In the genomic region with DNA sequence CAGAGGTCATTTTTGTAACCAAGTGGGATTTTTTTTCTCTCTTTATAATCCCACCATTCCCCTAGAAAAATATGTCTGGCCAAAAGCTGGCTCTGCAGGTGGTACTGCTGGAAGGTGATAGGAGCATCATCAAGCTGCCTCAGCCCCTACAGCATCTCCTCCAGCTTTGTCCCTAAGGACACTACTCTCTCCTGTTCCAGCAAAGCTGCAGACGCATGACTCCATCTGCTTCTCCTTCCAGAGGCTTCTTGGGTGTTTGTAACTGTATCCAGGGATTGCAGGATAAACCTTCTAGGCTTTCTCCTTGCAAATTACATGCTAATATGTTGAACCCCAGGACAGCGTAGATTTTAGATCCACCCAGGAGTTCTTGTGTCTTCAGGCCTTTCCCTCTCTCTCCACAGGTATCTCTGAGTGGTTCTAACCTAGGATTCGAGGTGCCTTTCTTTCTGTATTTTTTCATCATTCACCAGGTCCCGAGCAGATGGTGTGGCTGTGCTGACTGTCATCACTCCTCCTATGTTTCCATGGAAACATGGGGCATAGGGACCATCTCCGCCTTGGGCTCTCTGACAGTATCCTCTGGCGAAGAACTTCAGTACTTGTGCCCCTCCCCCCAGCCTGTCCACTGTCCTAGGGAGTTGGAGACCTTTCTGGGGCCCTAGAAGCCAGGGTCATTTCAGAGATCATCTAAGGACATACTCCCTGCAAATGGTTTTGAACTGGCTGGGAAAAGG, we compare ENCODE assay signal across 23 cellular contexts. TPM values are rescaled to one million over a fixed set of nuclear protein-coding genes. Genes with fewer than 3 reads are reported as not detected.
A peak's percentile ranks its signal among the peaks of the same experiment; 100 is the strongest.
DNase-seq lines count a peak whose midpoint lies in the region; ATAC-seq lines count a peak whose summit lies in the region.
"Had no signal": no experiment of that assay in that cellular context is flagged by ENCODE, and none has a peak within 500 bp of the region (broad histone marks: within the 10 kb centered on the region; RNA-seq: fewer than 3 reads in every experiment).

No MANE protein-coding gene starts in this region.

- H3K27ac Mint-ChIP-seq in activated CD4-positive, alpha-beta T cell treated with anti-CD3 and anti-CD28 coated beads, Interleukin-2, amount 10 ng/mL, durations not matched to agents 24 days and 14 days: no peak overlapping the region
- H3K27ac Mint-ChIP-seq: activated naive CD8-positive, alpha-beta T cell treated with anti-CD3 and anti-CD28 coated beads, Interleukin-2, amount 10 ng/mL, durations not matched to agents 7 days and 5 days; activated T-helper 17 cell treated with anti-CD3 and anti-CD28 coated beads, Interleukin-2, amount 50 U/mL, for 72 hours; CD4-positive, alpha-beta T cell; dendritic cell treated with granulocyte-macrophage colony-stimulating factor and Interleukin-4, amounts not matched to agents 40 ng/mL and 50 ng/mL, for 4 days had no signal

- no peaks in the 10 kb centered on the region for H3K9me3 ChIP-seq in muscle layer of colon (ENCODE audit: low read length)
- H3K9me3 ChIP-seq: right atrium auricular region, uterus had no signal

- intact Hi-C loops in activated CD4-positive, alpha-beta T cell treated with anti-CD3 and anti-CD28 coated beads, Interleukin-2, amount 10 ng/mL, durations not matched to agents 24 days and 14 days (cut with micrococcal nuclease): loop anchor here (5.0 kb wide), 1 partner anchor 34 kb away; a partner anchor contains a TSS

- no peaks in the 10 kb centered on the region for H3K36me3 ChIP-seq in muscle layer of colon (ENCODE audit: insufficient read depth, low read length)
- H3K36me3 ChIP-seq: right atrium auricular region, uterus had no signal

- no peak overlapping the region for H3K9ac ChIP-seq in muscle layer of colon (ENCODE audit: low read length)

- H3K27me3 ChIP-seq in muscle layer of colon (ENCODE audit: control insufficient read depth in 1 of 2, insufficient read depth in 2 of 2, low read length in 2 of 2): no peaks in the 10 kb centered on the region
- H3K27me3 ChIP-seq: right atrium auricular region, uterus had no signal

- H3K4me1 ChIP-seq in muscle layer of colon (ENCODE audit: insufficient read depth, low read length): peaks cover 31% of the 10 kb centered on the region

- H3K27ac ChIP-seq in angular gyrus (ENCODE audit: low read depth, low read length): peak overlapping the region; percentile 68
- H3K27ac ChIP-seq in muscle layer of colon (ENCODE audit: low read depth, low read length): peak overlapping the region; percentile 83
- H3K27ac ChIP-seq: hepatocyte, right atrium auricular region had no signal

- H3K4me3 Mint-ChIP-seq in activated CD4-positive, alpha-beta T cell treated with anti-CD3 and anti-CD28 coated beads, Interleukin-2, amount 10 ng/mL, durations not matched to agents 24 days and 14 days: no peak overlapping the region
- H3K4me3 Mint-ChIP-seq: activated naive CD8-positive, alpha-beta T cell treated with anti-CD3 and anti-CD28 coated beads, Interleukin-2, amount 10 ng/mL, durations not matched to agents 7 days and 5 days; activated T-helper 17 cell treated with anti-CD3 and anti-CD28 coated beads, Interleukin-2, amount 50 U/mL, for 72 hours; dendritic cell treated with granulocyte-macrophage colony-stimulating factor and Interleukin-4, amounts not matched to agents 40 ng/mL and 50 ng/mL, for 4 days had no signal

- peak; percentile 37 for DNase-seq in activated CD4-positive, alpha-beta T cell treated with anti-CD3 and anti-CD28 coated beads, Interleukin-2, amount 10 ng/mL, durations not matched to agents 24 days and 14 days
- DNase-seq in activated CD4-positive, alpha-beta T cell treated with anti-CD3 and anti-CD28 coated beads for 4 hours: no peak
- no peak for DNase-seq in cortex of kidney (lab: John Stamatoyannopoulos, UW)
- DNase-seq in DMS153 treated with DMSO at 0.1 percent for 48 hours (lab: John Stamatoyannopoulos, UW; ENCODE audit: unreplicated experiment): no peak
- DNase-seq: activated CD4-positive, alpha-beta T cell treated with anti-CD3 and anti-CD28 coated beads for 48 hours; activated naive CD8-positive, alpha-beta T cell treated with anti-CD3 and anti-CD28 coated beads, Interleukin-2, amount 10 ng/mL, durations not matched to agents 7 days and 5 days; CD4-positive, alpha-beta T cell; DMS79 treated with DMSO at 0.1 percent for 48 hours; NCI-H1105; NCI-H82; nucleus accumbens; OCI-M1; Right ventricle myocardium superior; stimulated activated CD4-positive, alpha-beta T cell treated with anti-CD3 and anti-CD28 coated beads, Interleukin-12 subunit alpha, Interleukin-12 subunit beta, amount 100 ng/mL, for 4 hours; uterus had no signal

- H3K27me3 Mint-ChIP-seq in activated CD4-positive, alpha-beta T cell treated with anti-CD3 and anti-CD28 coated beads, Interleukin-2, amount 10 ng/mL, durations not matched to agents 24 days and 14 days: peaks cover 24% of the 10 kb centered on the region

- H3K9me3 Mint-ChIP-seq in activated CD4-positive, alpha-beta T cell treated with anti-CD3 and anti-CD28 coated beads, Interleukin-2, amount 10 ng/mL, durations not matched to agents 24 days and 14 days: no peaks in the 10 kb centered on the region
- H3K9me3 Mint-ChIP-seq: activated naive CD8-positive, alpha-beta T cell treated with anti-CD3 and anti-CD28 coated beads, Interleukin-2, amount 10 ng/mL, durations not matched to agents 7 days and 5 days; activated T-helper 17 cell treated with anti-CD3 and anti-CD28 coated beads, Interleukin-2, amount 50 U/mL, for 72 hours; CD4-positive, alpha-beta T cell; dendritic cell treated with granulocyte-macrophage colony-stimulating factor and Interleukin-4, amounts not matched to agents 40 ng/mL and 50 ng/mL, for 4 days had no signal

- H3K4me3 ChIP-seq in muscle layer of colon (ENCODE audit: low read depth in 1 of 2, low read length in 2 of 2): no peak overlapping the region
- H3K4me3 ChIP-seq: hepatocyte, right atrium auricular region, uterus had no signal

- ATAC-seq in GM21717 (IDR thresholded peaks at IDR 0.05; ENCODE audit: unreplicated experiment) (no peak), GM21619 (IDR thresholded peaks at IDR 0.05; ENCODE audit: unreplicated experiment) (no peak)
- ATAC-seq: activated T-helper 17 cell treated with anti-CD3 and anti-CD28 coated beads, Interleukin-2, amount 50 U/mL, for 72 hours had no signal

- peaks cover 4% of the 10 kb centered on the region for H3K4me1 Mint-ChIP-seq in activated CD4-positive, alpha-beta T cell treated with anti-CD3 and anti-CD28 coated beads, Interleukin-2, amount 10 ng/mL, durations not matched to agents 24 days and 14 days
- H3K4me1 Mint-ChIP-seq: activated T-helper 17 cell treated with anti-CD3 and anti-CD28 coated beads, Interleukin-2, amount 50 U/mL, for 72 hours had no signal

- H3K36me3 Mint-ChIP-seq in activated CD4-positive, alpha-beta T cell treated with anti-CD3 and anti-CD28 coated beads, Interleukin-2, amount 10 ng/mL, durations not matched to agents 24 days and 14 days (ENCODE audit: low read depth): no peaks in the 10 kb centered on the region
- H3K36me3 Mint-ChIP-seq: activated naive CD8-positive, alpha-beta T cell treated with anti-CD3 and anti-CD28 coated beads, Interleukin-2, amount 10 ng/mL, durations not matched to agents 7 days and 5 days had no signal

RNA-seq across cellular contexts. Expression of a gene that starts 34.3 kb away (rescaled TPM):
- total RNA-seq in activated CD4-positive, alpha-beta T cell treated with anti-CD3 and anti-CD28 coated beads, Interleukin-2, amount 10 ng/mL, durations not matched to agents 24 days and 14 days: 5.7 and 5.9 TPM in 2 replicates
